ENCODE assay signal across 1 cellular context in the genomic region with DNA sequence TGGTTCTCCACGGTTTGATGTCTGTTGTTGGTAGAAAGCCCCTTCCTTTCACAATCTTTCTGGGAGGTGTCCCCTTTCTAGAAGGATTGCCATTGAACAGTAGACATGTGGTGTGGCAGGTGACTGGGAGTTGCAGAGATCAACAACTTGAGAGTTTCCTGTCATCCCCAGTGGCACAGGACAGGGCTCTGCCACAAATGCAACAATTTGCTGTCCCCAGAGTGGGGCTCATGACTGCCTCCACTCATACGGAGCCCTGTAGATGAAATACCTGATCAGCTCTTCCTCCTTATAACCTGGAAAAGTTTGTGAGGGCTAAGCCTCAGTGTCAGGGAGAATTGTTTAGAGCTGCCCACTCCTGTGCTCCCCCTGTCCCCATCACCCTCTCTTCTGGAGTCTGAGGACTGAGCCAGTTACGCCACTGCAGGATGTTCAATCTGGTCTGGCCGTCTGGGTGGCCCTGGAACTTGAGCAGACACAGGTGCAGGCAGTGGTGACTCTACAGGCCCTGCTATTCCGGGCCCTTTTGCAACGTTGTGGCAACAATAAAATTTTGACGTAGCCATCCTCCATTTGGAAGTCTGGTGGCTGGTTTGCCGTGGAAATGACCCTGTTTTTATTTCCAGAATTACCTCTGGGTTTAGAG.
TF ChIP-seq lines count a peak whose summit lies in the region.

No MANE protein-coding gene starts in this region.

TF ChIP-seq in GM12891, 5 proteins besides CTCF, POLR2A, EP300 and RAD21:
- TF ChIP-seq POU2F2 (IDR thresholded peaks at IDR 0.05; ENCODE audit: low read depth, low read length), result no peak
